ENCODE assay signal across 9 cellular contexts in genomic region chr6:166005846-166006592, GRCh38.
DNase-seq lines count a peak whose midpoint lies in the region; ATAC-seq and TF ChIP-seq lines count a peak whose summit lies in the region.
"Had no signal": no experiment of that assay in that cellular context is flagged by ENCODE, and none has a peak within 500 bp of the region (broad histone marks: within the 10 kb centered on the region; RNA-seq: fewer than 3 reads in every experiment).

No MANE protein-coding gene starts in this region.

- peak overlapping the region; percentile 52 for H3K4me3 ChIP-seq in brain microvascular endothelial cell (ENCODE audit: low read depth, low read length)
- peak overlapping the region; percentile 41 for H3K4me3 ChIP-seq in thymus (ENCODE audit: low read length)

- peaks cover 4% of the 10 kb centered on the region for H3K4me1 ChIP-seq in thymus (ENCODE audit: control insufficient read depth, insufficient read depth, low read length)

- in situ Hi-C loops in brain microvascular endothelial cell (cut with HindIII; ENCODE audit: low pct_ligation_motif_present, low sequenced_read_pairs): no loop called here

- H3K36me3 ChIP-seq in brain microvascular endothelial cell (replicated peaks) (no peaks in the 10 kb centered on the region), thymus (ENCODE audit: control insufficient read depth, insufficient read depth) (no peaks in the 10 kb centered on the region)

- no peak for ATAC-seq in GM18858 (IDR thresholded peaks at IDR 0.05; ENCODE audit: unreplicated experiment)
- ATAC-seq in HG02870 (IDR thresholded peaks at IDR 0.05; ENCODE audit: unreplicated experiment): no peak
- ATAC-seq in GM19455 (IDR thresholded peaks at IDR 0.05; ENCODE audit: unreplicated experiment): no peak

- H3K9me3 ChIP-seq in thymus (ENCODE audit: control insufficient read depth): no peaks in the 10 kb centered on the region

- TF ChIP-seq CTCF in brain microvascular endothelial cell (IDR thresholded peaks at IDR 0.05; ENCODE audit: low read depth, low read length, missing control alignments): no peak

- H3K27me3 ChIP-seq in brain microvascular endothelial cell (replicated peaks) (no peaks in the 10 kb centered on the region), thymus (ENCODE audit: control insufficient read depth, insufficient read depth) (peaks cover 48% of the 10 kb centered on the region)

- DNase-seq in DMS 273 (lab: John Stamatoyannopoulos, UW; ENCODE audit: unreplicated experiment) (peak; percentile 31), DMS 273 treated with DMSO at 0.1 percent for 48 hours (lab: John Stamatoyannopoulos, UW) (no peak), brain microvascular endothelial cell (peak; percentile 80), kidney tubule cell (ENCODE audit: low spot score) (peak; percentile 57)

- WGBS in thymus: 3% methylated on average over 43 of the region's 43 CpGs

- H3K27ac ChIP-seq in brain microvascular endothelial cell (peak overlapping the region; percentile 83), thymus (ENCODE audit: low read depth) (no peak overlapping the region)
- H3K27ac ChIP-seq: 22Rv1 had no signal
